Comparison of ENCODE assay signal across 8 cellular contexts in genomic region chrX:47129157-47129878, GRCh38. TPM values are rescaled to one million over a fixed set of nuclear protein-coding genes. Genes with fewer than 3 reads are reported as not detected.
DNase-seq lines count a peak whose midpoint lies in the region; ATAC-seq, FAIRE-seq and TF ChIP-seq lines count a peak whose summit lies in the region.

No MANE protein-coding gene starts in this region.

- FAIRE-seq in GM12891 (lab: Jason Lieb, UNC): peak; percentile 95

- intact Hi-C loops in heart right ventricle (cut with DNase I) (no loop called here), posterior cingulate gyrus (cut with DNase I) (no loop called here)

- H3K27me3 ChIP-seq in heart right ventricle (peaks cover 0 to 37% (median 0%) of the 10 kb centered on the region in 7 donors), upper lobe of left lung (no peaks in the 10 kb centered on the region)

- ATAC-seq in HG02798 (IDR thresholded peaks at IDR 0.05; ENCODE audit: poor library complexity, unreplicated experiment) (peak; percentile 99), heart right ventricle (peak; percentile 96 to 100 (median 99)), upper lobe of left lung (ENCODE audit: low FRiP score in 2 of 2) (peak; percentile 94 to 100)

- no peak for TF ChIP-seq EP300 in upper lobe of left lung (IDR thresholded peaks at IDR 0.05)

- H3K4me1 ChIP-seq in heart right ventricle (peaks cover 0 to 10% (median 5%) of the 10 kb centered on the region in 9 donors), upper lobe of left lung (peaks cover 0 to 9% (median 4%) of the 10 kb centered on the region in 4 donors)

- H3K27ac ChIP-seq in heart right ventricle (peak overlapping the region; percentile 58 to 88 (median 80)), upper lobe of left lung (peak overlapping the region; percentile 65 to 84 (median 82))

- H3K36me3 ChIP-seq in heart right ventricle (no peaks in the 10 kb centered on the region), upper lobe of left lung (no peaks in the 10 kb centered on the region)

- peak; percentile 42 for DNase-seq in GM12891 (ENCODE audit: insufficient read length, low spot score)
- DNase-seq in NCI-H1417 treated with DMSO at 0.1 percent for 48 hours (lab: John Stamatoyannopoulos, UW): peak; percentile 92
- DNase-seq in SW 1271 (lab: John Stamatoyannopoulos, UW): peak; percentile 67 to 80
- DNase-seq in amniotic epithelial cell (ENCODE audit: low read depth): peak; percentile 96
- DNase-seq in heart right ventricle: peak; percentile 84 to 94
- DNase-seq in posterior cingulate gyrus: peak; percentile 80 to 97 (median 88)
- DNase-seq in upper lobe of left lung: peak in 1 of 2 donors; percentile 88

- H3K4me3 ChIP-seq in heart right ventricle: peak overlapping the region; percentile 21 to 69 (median 62)
- peak overlapping the region; percentile 47 to 62 (median 54) for H3K4me3 ChIP-seq in upper lobe of left lung

- H3K9me3 ChIP-seq in heart right ventricle (no peaks in the 10 kb centered on the region), upper lobe of left lung (peaks cover 0 to 8% (median 0%) of the 10 kb centered on the region in 4 donors)

- TF ChIP-seq POLR2A in GM12891 (IDR thresholded peaks at IDR 0.05; ENCODE audit: low read depth, low read length): peak; percentile 87
- peak in 2 of 4 donors; percentile 34 to 57 for TF ChIP-seq POLR2A in upper lobe of left lung (IDR thresholded peaks at IDR 0.05)

- WGBS in heart right ventricle, 2 donors: 0% methylated on average over 28 to 31 of the region's 31 CpGs
- WGBS in upper lobe of left lung, 2 donors: 0 to 22% methylated on average over 9 to 31 of the region's 31 CpGs

- TF ChIP-seq CTCF in heart right ventricle (IDR thresholded peaks at IDR 0.05) (no peak), upper lobe of left lung (IDR thresholded peaks at IDR 0.05) (no peak)

TF ChIP-seq in GM12891, 5 proteins besides CTCF, POLR2A, EP300 and RAD21:
- TF ChIP-seq POU2F2 (IDR thresholded peaks at IDR 0.05; ENCODE audit: low read depth, low read length) (no peak), TAF1 (IDR thresholded peaks at IDR 0.05; ENCODE audit: low read depth, low read length) (peak; percentile 95), SPI1 (IDR thresholded peaks at IDR 0.05; ENCODE audit: low read depth, low read length) (no peak), PAX5 (IDR thresholded peaks at IDR 0.05; ENCODE audit: insufficient read depth, low read length, severe bottlenecking) (no peak), POLR2AphosphoS5 (IDR thresholded peaks at IDR 0.05; ENCODE audit: low read depth, low read length) (peak; percentile 77)

RNA-seq across cellular contexts. Expression of gene NDUFB11, which starts 15.2 kb away (rescaled TPM):
- 99.7 TPM for polyA plus RNA-seq in GM12891 (2012; ENCODE audit: low read depth, missing spikeins)
- 100 to 1,000 TPM; 149 to 217 (median 175) TPM for total RNA-seq in heart right ventricle
- 100 to 1,000 TPM; 155 to 178 TPM for polyA plus RNA-seq in heart right ventricle
- 10 to 100 TPM; 41.9 to 77.5 (median 66.7) TPM for total RNA-seq in upper lobe of left lung

RNA-seq across cellular contexts. Expression of gene RBM10, which starts 15.7 kb away (rescaled TPM):
- 30.0 TPM for polyA plus RNA-seq in GM12891 (2012; ENCODE audit: low read depth, missing spikeins)
- total RNA-seq in heart right ventricle: 10 to 100 TPM; 23.1 to 32.1 (median 26.4) TPM
- 10 to 100 TPM; 26.9 to 27.6 TPM for polyA plus RNA-seq in heart right ventricle
- 10 to 100 TPM; 29.2 to 59.7 (median 32.5) TPM for total RNA-seq in upper lobe of left lung

RNA-seq across cellular contexts. Expression of gene RGN, which starts 51.1 kb away (rescaled TPM):
- polyA plus RNA-seq in GM12891 (2012; ENCODE audit: low read depth, missing spikeins): not detected
- 10 to 100 TPM; 15.8 to 29.2 (median 23.8) TPM for total RNA-seq in heart right ventricle
- 10 to 100 TPM in 1 of 2 donors, 1 to 10 TPM in 1; 2.1 to 10.5 TPM for polyA plus RNA-seq in heart right ventricle
- 10 to 100 TPM in 3 of 6 donors, 1 to 10 TPM in 3; 7.3 to 51.3 (median 9.6) TPM for total RNA-seq in upper lobe of left lung
